2 cellular contexts compared by ENCODE assay signal in genomic region chr2:36366491-36367120, GRCh38.
TF ChIP-seq lines count a peak whose summit lies in the region.

No MANE protein-coding gene starts in this region.

TF ChIP-seq in A549, 52 proteins besides CTCF, POLR2A, EP300 and RAD21:
- TF ChIP-seq POLR2AphosphoS2 (conservative IDR thresholded peaks at IDR 0.05; ENCODE audit: low read length) (peak; percentile 66; the same call in 1 of the 2 replicates), HDAC2 (IDR thresholded peaks at IDR 0.05) (no peak), HOXA7 (CRISPR knock-in tag; IDR thresholded peaks at IDR 0.05) (peak; percentile 26; the same call in 1 of the 2 replicates), GATA3 (IDR thresholded peaks at IDR 0.05; ENCODE audit: borderline replicate concordance) (no peak)

TF ChIP-seq in H1, 55 proteins besides CTCF, POLR2A, EP300 and RAD21:
- TF ChIP-seq EZH2 (IDR thresholded peaks at IDR 0.05; ENCODE audit: low read depth, low read length, severe bottlenecking) (no peak), SP1 (IDR thresholded peaks at IDR 0.05; ENCODE audit: low read depth, low read length) (no peak)
